In genomic region chr9:137949260-137949659, GRCh38 we compare ENCODE assay signal across 14 cellular contexts.
"Had no signal": no experiment of that assay in that cellular context is flagged by ENCODE, and none has a peak within 500 bp of the region (broad histone marks: within the 10 kb centered on the region; RNA-seq: fewer than 3 reads in every experiment).

No MANE protein-coding gene starts in this region.

- ATAC-seq: heart left ventricle, left colon, left ventricle myocardium superior had no signal

- H3K4me3 ChIP-seq: coronary artery, heart left ventricle, lung, sigmoid colon, skin epidermis had no signal

- H3K4me1 ChIP-seq: heart left ventricle, sigmoid colon had no signal

- H3K27me3 Mint-ChIP-seq: type B pancreatic cell had no signal

- H3K4me1 Mint-ChIP-seq: naive B cell, nephron had no signal

- H3K4me3 Mint-ChIP-seq: naive B cell, nephron, type B pancreatic cell had no signal

- H3K36me3 Mint-ChIP-seq: naive B cell, type B pancreatic cell had no signal

- DNase-seq: effector CD4-positive, alpha-beta T cell; heart left ventricle; hippocampal formation; left colon; left ventricle myocardium superior; mesendoderm; naive B cell; sigmoid colon; stimulated activated naive CD4-positive, alpha-beta T cell treated with Interleukin-2 at 50 U/mL for 16 hours had no signal

- H3K27ac ChIP-seq: coronary artery, heart left ventricle, sigmoid colon, skin epidermis had no signal

- H3K36me3 ChIP-seq: heart left ventricle, sigmoid colon had no signal

- H3K27ac Mint-ChIP-seq: naive B cell, nephron, type B pancreatic cell had no signal
